In the genomic region with DNA sequence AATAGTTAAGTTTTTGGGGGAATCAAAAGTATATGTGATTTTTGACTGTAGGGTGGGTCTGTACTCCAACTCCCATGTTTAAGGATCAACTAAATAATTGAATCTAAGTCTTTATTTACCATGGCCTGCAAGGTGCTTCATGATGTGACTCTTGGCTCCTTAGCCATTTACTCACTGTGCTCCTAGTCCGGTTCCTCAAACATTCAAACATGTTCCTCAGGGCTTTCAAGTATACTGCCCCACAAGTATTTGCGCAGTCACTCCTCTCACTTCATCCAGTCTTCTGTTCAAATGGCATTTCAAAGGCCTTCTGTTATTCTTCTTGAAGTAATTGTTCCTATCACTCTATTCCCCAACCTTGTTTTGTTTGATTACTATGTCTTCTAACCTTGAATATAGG, we compare ENCODE assay signal across 34 cellular contexts.
"Had no signal": no experiment of that assay in that cellular context is flagged by ENCODE, and none has a peak within 500 bp of the region (broad histone marks: within the 10 kb centered on the region; RNA-seq: fewer than 3 reads in every experiment).

No MANE protein-coding gene starts in this region.

- H3K4me3 ChIP-seq: MG63 had no signal

- DNase-seq: Karpas-422, Kasumi-1, MG63, MM.1S, MV-4-11, NCI-H1092, NCI-H1092 treated with DMSO at 0.1 percent for 48 hours, NCI-H1105, NCI-H1105 treated with DMSO at 0.1 percent for 48 hours, NCI-H1417, NCI-H1417 treated with DMSO at 0.1 percent for 48 hours, NCI-H1436, NCI-H1436 treated with DMSO at 0.1 percent for 48 hours, NCI-H146, NCI-H1694, NCI-H1694 treated with DMSO at 0.1 percent for 48 hours, NCI-H187, NCI-H187 treated with DMSO at 0.1 percent for 48 hours, NCI-H1930, NCI-H2029, NCI-H2029 treated with DMSO at 0.1 percent for 48 hours, NCI-H2081, NCI-H2081 treated with DMSO at 0.1 percent for 48 hours, NCI-H2107, NCI-H2171, NCI-H2171 treated with DMSO at 0.1 percent for 48 hours, NCI-H2227 treated with DMSO at 0.1 percent for 48 hours, NCI-H226, NCI-H345, NCI-H446, NCI-H446 treated with DMSO at 0.1 percent for 48 hours, NCI-H510A, NCI-H510A treated with DMSO at 0.1 percent for 48 hours, NCI-H524 had no signal

- H3K9me3 ChIP-seq: MG63 had no signal

- H3K27me3 ChIP-seq: MG63 had no signal
